30 cellular contexts compared by ENCODE assay signal in genomic region chr16:86039606-86040005, GRCh38.
"Had no signal": no experiment of that assay in that cellular context is flagged by ENCODE, and none has a peak within 500 bp of the region (broad histone marks: within the 10 kb centered on the region; RNA-seq: fewer than 3 reads in every experiment).

No MANE protein-coding gene starts in this region.

- H3K4me1 ChIP-seq: adrenal gland, breast epithelium had no signal

- H2AFZ ChIP-seq: PC-9 had no signal

- H3K4me3 Mint-ChIP-seq: activated B cell treated with CpG ODN at 0.5 μM for 24 hours; activated CD4-positive, alpha-beta memory T cell treated with anti-CD3 and anti-CD28 coated beads for 36 hours; activated naive CD4-positive, alpha-beta T cell treated with anti-CD3 and anti-CD28 coated beads for 36 hours; activated T-cell treated with anti-CD3 and anti-CD28 coated beads, Interleukin-2, amount 50 U/mL, for 4 hours; activated T-helper 1 cell treated with anti-CD3 and anti-CD28 coated beads, Interleukin-12 subunit alpha, Interleukin-12 subunit beta, Interleukin-2, Interleukin-4 antibody, amounts not matched to agents 30 ng/mL and 10 ng/mL and 1 ng/mL, durations not matched to agents 14 hours and 24 hours and 36 hours had no signal

- DNase-seq: activated B cell treated with CpG ODN at 0.5 μM for 24 hours; activated CD4-positive, alpha-beta T cell treated with anti-CD3 and anti-CD28 coated beads for 4 hours; activated CD4-positive, alpha-beta T cell treated with anti-CD3 and anti-CD28 coated beads, Interleukin-2, amount 50 U/mL, for 1 hour; activated CD4-positive, CD25-positive, alpha-beta regulatory T cell treated with anti-CD3 and anti-CD28 coated beads, Interleukin-2, amount 50 U/mL, for 72 hours; activated CD8-positive, alpha-beta memory T cell treated with anti-CD3 and anti-CD28 coated beads, Interleukin-2, amount 50 U/mL, for 4 hours; activated gamma-delta T cell treated with Interleukin-2 at 50 U/mL for 16 hours; activated naive CD4-positive, alpha-beta T cell treated with anti-CD3 and anti-CD28 coated beads for 36 hours; activated T-cell treated with anti-CD3 and anti-CD28 coated beads for 4 hours; activated T-cell treated with anti-CD3 and anti-CD28 coated beads, Interleukin-2, amount 50 U/mL, for 4 hours; adrenal gland; NCI-H1105; NCI-H1436; NCI-H1694; NCI-H1930; NCI-H2081 treated with DMSO at 0.1 percent for 48 hours; NCI-H345; NCI-H524 treated with DMSO at 0.1 percent for 48 hours; NK-92 treated with Interleukin-12 subunit alpha and Interleukin-12 subunit beta, amount 100 ng/mL, for 24 hours; PC-9; Right ventricle myocardium superior; SW 1271; T-helper 1 cell; T-helper 9 cell had no signal

- ATAC-seq: activated naive CD4-positive, alpha-beta T cell treated with anti-CD3 and anti-CD28 coated beads, Interleukin-2, amount 50 U/mL, for 72 hours; body of pancreas had no signal

- H3K9me3 Mint-ChIP-seq: activated B cell treated with CpG ODN at 0.5 μM for 24 hours; activated CD4-positive, alpha-beta memory T cell treated with anti-CD3 and anti-CD28 coated beads for 36 hours; activated naive CD4-positive, alpha-beta T cell treated with anti-CD3 and anti-CD28 coated beads for 36 hours; activated naive CD4-positive, alpha-beta T cell treated with anti-CD3 and anti-CD28 coated beads, Interleukin-2, amount 50 U/mL, for 72 hours; activated T-cell treated with anti-CD3 and anti-CD28 coated beads, Interleukin-2, amount 50 U/mL, for 4 hours; activated T-helper 1 cell treated with anti-CD3 and anti-CD28 coated beads, Interleukin-12 subunit alpha, Interleukin-12 subunit beta, Interleukin-2, Interleukin-4 antibody, amounts not matched to agents 30 ng/mL and 10 ng/mL and 1 ng/mL, durations not matched to agents 14 hours and 24 hours and 36 hours had no signal

- H3K36me3 Mint-ChIP-seq: activated CD4-positive, alpha-beta memory T cell treated with anti-CD3 and anti-CD28 coated beads for 36 hours; activated naive CD4-positive, alpha-beta T cell treated with anti-CD3 and anti-CD28 coated beads, Interleukin-2, amount 50 U/mL, for 72 hours had no signal

- H3K4me1 Mint-ChIP-seq: activated B cell treated with CpG ODN at 0.5 μM for 24 hours had no signal

- H3K27ac ChIP-seq: adrenal gland, body of pancreas, breast epithelium, PC-9, RWPE1, VCaP had no signal

- H3K27me3 ChIP-seq: body of pancreas had no signal

- H3K36me3 ChIP-seq: adrenal gland, breast epithelium had no signal

- H3K4me2 ChIP-seq: PC-9 had no signal

- H3K27ac Mint-ChIP-seq: activated B cell treated with CpG ODN at 0.5 μM for 24 hours; activated CD4-positive, alpha-beta memory T cell treated with anti-CD3 and anti-CD28 coated beads for 36 hours; activated naive CD4-positive, alpha-beta T cell treated with anti-CD3 and anti-CD28 coated beads for 36 hours; activated naive CD4-positive, alpha-beta T cell treated with anti-CD3 and anti-CD28 coated beads, Interleukin-2, amount 50 U/mL, for 72 hours; activated T-helper 1 cell treated with anti-CD3 and anti-CD28 coated beads, Interleukin-12 subunit alpha, Interleukin-12 subunit beta, Interleukin-2, Interleukin-4 antibody, amounts not matched to agents 30 ng/mL and 10 ng/mL and 1 ng/mL, durations not matched to agents 14 hours and 24 hours and 36 hours had no signal

- H3K9me3 ChIP-seq: adrenal gland, body of pancreas, breast epithelium had no signal

- H3K4me3 ChIP-seq: adrenal gland, body of pancreas, breast epithelium, PC-9 had no signal
